In the genomic region with DNA sequence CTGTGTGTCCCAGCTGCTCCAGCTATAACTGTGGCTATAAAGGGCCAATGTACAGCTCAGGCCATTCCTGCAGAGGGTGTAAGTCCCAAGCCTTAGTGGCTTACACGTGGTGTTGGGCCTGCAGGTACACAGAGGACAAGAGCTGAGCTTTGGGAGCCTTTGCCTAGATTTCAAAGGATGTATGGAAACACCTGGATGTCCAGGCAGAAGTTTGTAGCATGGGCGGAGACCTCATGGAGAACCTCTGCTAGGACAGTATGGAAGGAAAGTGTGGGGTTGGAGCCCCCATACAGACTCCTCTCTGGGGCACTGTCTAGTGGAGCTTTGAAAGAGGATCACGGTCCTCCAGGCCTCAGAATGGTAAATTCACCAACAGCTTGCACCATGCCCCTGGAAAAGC, we compare ENCODE assay signal across 1 cellular context.
TF ChIP-seq lines count a peak whose summit lies in the region.

No MANE protein-coding gene starts in this region.

TF ChIP-seq in K562, 482 proteins besides CTCF, POLR2A, EP300 and RAD21 (continued from another document):
- TF ChIP-seq, protein P1, sequence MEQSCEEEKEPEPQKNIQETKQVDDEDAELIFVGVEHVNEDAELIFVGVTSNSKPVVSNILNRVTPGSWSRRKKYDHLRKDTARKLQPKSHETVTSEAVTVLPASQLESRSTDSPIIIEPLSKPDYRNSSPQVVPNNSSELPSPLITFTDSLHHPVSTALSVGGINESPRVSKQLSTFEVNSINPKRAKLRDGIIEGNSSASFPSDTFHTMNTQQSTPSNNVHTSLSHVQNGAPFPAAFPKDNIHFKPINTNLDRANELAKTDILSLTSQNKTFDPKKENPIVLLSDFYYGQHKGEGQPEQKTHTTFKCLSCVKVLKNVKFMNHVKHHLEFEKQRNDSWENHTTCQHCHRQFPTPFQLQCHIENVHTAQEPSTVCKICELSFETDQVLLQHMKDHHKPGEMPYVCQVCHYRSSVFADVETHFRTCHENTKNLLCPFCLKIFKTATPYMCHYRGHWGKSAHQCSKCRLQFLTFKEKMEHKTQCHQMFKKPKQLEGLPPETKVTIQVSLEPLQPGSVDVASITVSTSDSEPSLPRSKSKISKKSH (CRISPR knock-in tag; IDR thresholded peaks at IDR 0.05), result no peak
- TF ChIP-seq, protein P2, sequence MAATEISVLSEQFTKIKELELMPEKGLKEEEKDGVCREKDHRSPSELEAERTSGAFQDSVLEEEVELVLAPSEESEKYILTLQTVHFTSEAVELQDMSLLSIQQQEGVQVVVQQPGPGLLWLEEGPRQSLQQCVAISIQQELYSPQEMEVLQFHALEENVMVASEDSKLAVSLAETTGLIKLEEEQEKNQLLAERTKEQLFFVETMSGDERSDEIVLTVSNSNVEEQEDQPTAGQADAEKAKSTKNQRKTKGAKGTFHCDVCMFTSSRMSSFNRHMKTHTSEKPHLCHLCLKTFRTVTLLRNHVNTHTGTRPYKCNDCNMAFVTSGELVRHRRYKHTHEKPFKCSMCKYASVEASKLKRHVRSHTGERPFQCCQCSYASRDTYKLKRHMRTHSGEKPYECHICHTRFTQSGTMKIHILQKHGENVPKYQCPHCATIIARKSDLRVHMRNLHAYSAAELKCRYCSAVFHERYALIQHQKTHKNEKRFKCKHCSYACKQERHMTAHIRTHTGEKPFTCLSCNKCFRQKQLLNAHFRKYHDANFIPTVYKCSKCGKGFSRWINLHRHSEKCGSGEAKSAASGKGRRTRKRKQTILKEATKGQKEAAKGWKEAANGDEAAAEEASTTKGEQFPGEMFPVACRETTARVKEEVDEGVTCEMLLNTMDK (IDR thresholded peaks at IDR 0.05; ENCODE audit: borderline replicate concordance, insufficient read depth, low read depth, low read length, poor library complexity, severe bottlenecking), result no peak
- TF ChIP-seq FOXJ2 (tag; IDR thresholded peaks at IDR 0.05) (no peak), RBM22 (IDR thresholded peaks at IDR 0.05; ENCODE audit: low read depth, low read length, poor library complexity, severe bottlenecking) (no peak), RUNX1 (IDR thresholded peaks at IDR 0.05; ENCODE audit: low read depth) (no peak), SPI1 (IDR thresholded peaks at IDR 0.05; ENCODE audit: borderline replicate concordance, low read depth, low read length) (no peak), SAFB (IDR thresholded peaks at IDR 0.05; ENCODE audit: borderline replicate concordance, low read depth, low read length) (no peak), AFF4 (CRISPR knock-in tag; IDR thresholded peaks at IDR 0.05) (no peak), ZNF354B (CRISPR knock-in tag; IDR thresholded peaks at IDR 0.05) (no peak), FOXK2 (conservative IDR thresholded peaks at IDR 0.05 in 1 of 2, IDR thresholded peaks at IDR 0.05 in 1 of 2; ENCODE audit: low read depth in 2 of 2) (no peak), PREB (CRISPR knock-in tag; IDR thresholded peaks at IDR 0.05) (no peak), CBX3 (IDR thresholded peaks at IDR 0.05; ENCODE audit: borderline replicate concordance in 1 of 2, low read length in 2 of 2) (peak in 1 of 2 experiments; percentile 80; a peak in 1 of 3 replicates), BRF2 (IDR thresholded peaks at IDR 0.05; ENCODE audit: borderline replicate concordance, insufficient read depth, insufficient read length) (no peak), SMAD3 (CRISPR knock-in tag; conservative IDR thresholded peaks at IDR 0.05) (no peak)
- TF ChIP-seq, protein P3, sequence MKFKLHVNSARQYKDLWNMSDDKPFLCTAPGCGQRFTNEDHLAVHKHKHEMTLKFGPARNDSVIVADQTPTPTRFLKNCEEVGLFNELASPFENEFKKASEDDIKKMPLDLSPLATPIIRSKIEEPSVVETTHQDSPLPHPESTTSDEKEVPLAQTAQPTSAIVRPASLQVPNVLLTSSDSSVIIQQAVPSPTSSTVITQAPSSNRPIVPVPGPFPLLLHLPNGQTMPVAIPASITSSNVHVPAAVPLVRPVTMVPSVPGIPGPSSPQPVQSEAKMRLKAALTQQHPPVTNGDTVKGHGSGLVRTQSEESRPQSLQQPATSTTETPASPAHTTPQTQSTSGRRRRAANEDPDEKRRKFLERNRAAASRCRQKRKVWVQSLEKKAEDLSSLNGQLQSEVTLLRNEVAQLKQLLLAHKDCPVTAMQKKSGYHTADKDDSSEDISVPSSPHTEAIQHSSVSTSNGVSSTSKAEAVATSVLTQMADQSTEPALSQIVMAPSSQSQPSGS (CRISPR knock-in tag; IDR thresholded peaks at IDR 0.05), result no peak
